Comparison of ENCODE assay signal across 23 cellular contexts in the genomic region with DNA sequence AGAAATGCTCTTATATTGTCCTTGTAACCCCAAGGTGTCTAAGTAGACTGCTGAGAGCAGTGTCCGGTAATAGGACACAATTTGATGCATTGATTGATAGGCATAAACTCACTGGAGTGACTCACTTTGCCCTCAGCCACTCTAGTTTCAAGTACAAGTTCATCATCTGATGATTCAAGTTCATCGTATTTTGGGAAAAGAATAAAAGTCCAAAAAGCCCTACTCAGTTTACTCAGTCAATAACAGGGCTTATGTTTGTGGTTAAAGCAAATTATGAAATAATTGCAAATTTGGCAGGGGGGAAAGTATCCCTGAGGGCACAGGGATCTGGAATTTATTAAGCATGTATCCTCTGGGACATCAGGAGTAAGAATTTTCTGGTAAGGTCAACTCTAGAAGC. TPM values are rescaled to one million over a fixed set of nuclear protein-coding genes. Genes with fewer than 3 reads are reported as not detected.
DNase-seq lines count a peak whose midpoint lies in the region; ATAC-seq and TF ChIP-seq lines count a peak whose summit lies in the region.
"Had no signal": no experiment of that assay in that cellular context is flagged by ENCODE, and none has a peak within 500 bp of the region (broad histone marks: within the 10 kb centered on the region; RNA-seq: fewer than 3 reads in every experiment).

No MANE protein-coding gene starts in this region.

- POLR2A ChIA-PET in activated CD4-positive, alpha-beta memory T cell treated with anti-CD3 and anti-CD28 coated beads for 36 hours (lab: Charles Lee): interaction anchor here (1.0 to 1.7 kb wide), 2 partner anchors 34 kb away, joined by 3 to 4 read pairs; no protein-coding TSS in a partner anchor
- POLR2A ChIA-PET in activated CD4-positive, alpha-beta memory T cell treated with anti-CD3 and anti-CD28 coated beads, Interleukin-2, amount 10 ng/mL, durations not matched to agents 7 days and 5 days (lab: Charles Lee): no interaction called here
- POLR2A ChIA-PET in activated CD8-positive, alpha-beta T cell treated with anti-CD3 and anti-CD28 coated beads for 36 hours (lab: Charles Lee): interaction anchor here (1.2 to 2.3 kb wide), 2 partner anchors 7 to 42 kb away, joined by 4 to 6 read pairs; a partner anchor contains a TSS

- H3K36me3 Mint-ChIP-seq in activated CD4-positive, alpha-beta memory T cell treated with anti-CD3 and anti-CD28 coated beads for 36 hours: no peaks in the 10 kb centered on the region
- peaks cover 2% of the 10 kb centered on the region for H3K36me3 Mint-ChIP-seq in activated CD4-positive, alpha-beta memory T cell treated with anti-CD3 and anti-CD28 coated beads, Interleukin-2, amount 10 ng/mL, durations not matched to agents 7 days and 5 days (ENCODE audit: low read depth)
- H3K36me3 Mint-ChIP-seq in activated CD8-positive, alpha-beta T cell treated with anti-CD3 and anti-CD28 coated beads for 36 hours (ENCODE audit: low read depth): no peaks in the 10 kb centered on the region
- H3K36me3 Mint-ChIP-seq: neural progenitor cell; stimulated activated memory B cell treated with anti-CD40 and anti-IgM and Interleukin-4, amounts not matched to agents 10 μg/mL and 1 μg/mL and 100 μg/mL, for 72 hours had no signal

- in situ Hi-C loops in GM23248 (cut with MboI): no loop called here

- TF ChIP-seq CTCF in activated CD8-positive, alpha-beta T cell treated with anti-CD3 and anti-CD28 coated beads for 36 hours (IDR thresholded peaks at IDR 0.05): no peak
- TF ChIP-seq CTCF in Peyer's patch (IDR thresholded peaks at IDR 0.05): no peak

- intact Hi-C loops in activated CD4-positive, alpha-beta memory T cell treated with anti-CD3 and anti-CD28 coated beads for 36 hours (cut with micrococcal nuclease): loop anchor here (10.0 kb wide), 1 partner anchor 566 kb away; a partner anchor contains a TSS
- intact Hi-C loops in activated CD8-positive, alpha-beta T cell treated with anti-CD3 and anti-CD28 coated beads for 36 hours (cut with micrococcal nuclease): no loop called here

- H3K4me3 ChIP-seq in GM23248 (no peak overlapping the region), Peyer's patch (no peak overlapping the region)
- H3K4me3 ChIP-seq: neural progenitor cell had no signal

- CTCF ChIA-PET in activated CD4-positive, alpha-beta memory T cell treated with anti-CD3 and anti-CD28 coated beads for 36 hours (lab: Charles Lee): interaction anchor here (1.0 kb wide), 1 partner anchor 34 kb away, joined by 3 read pairs; no protein-coding TSS in a partner anchor
- CTCF ChIA-PET in activated CD4-positive, alpha-beta memory T cell treated with anti-CD3 and anti-CD28 coated beads, Interleukin-2, amount 10 ng/mL, durations not matched to agents 7 days and 5 days (lab: Charles Lee): no interaction called here
- CTCF ChIA-PET in activated CD8-positive, alpha-beta T cell treated with anti-CD3 and anti-CD28 coated beads for 36 hours (lab: Charles Lee): no interaction called here

- H3K36me3 ChIP-seq in GM23248 (ENCODE audit: low read depth) (no peaks in the 10 kb centered on the region), Peyer's patch (no peaks in the 10 kb centered on the region)
- H3K36me3 ChIP-seq: neural progenitor cell had no signal

- 0% methylated on average over 2 of the region's 2 CpGs for WGBS in GM23248 (ENCODE audit: low coverage in 1 of 2, low lambda C conversion rate in 2 of 2, missing lambda C conversion rate in 2 of 2), 2 experiments

- no peaks in the 10 kb centered on the region for H3K9me3 Mint-ChIP-seq in activated CD4-positive, alpha-beta memory T cell treated with anti-CD3 and anti-CD28 coated beads for 36 hours
- H3K9me3 Mint-ChIP-seq in activated CD4-positive, alpha-beta memory T cell treated with anti-CD3 and anti-CD28 coated beads, Interleukin-2, amount 10 ng/mL, durations not matched to agents 7 days and 5 days: no peaks in the 10 kb centered on the region
- no peaks in the 10 kb centered on the region for H3K9me3 Mint-ChIP-seq in activated CD8-positive, alpha-beta T cell treated with anti-CD3 and anti-CD28 coated beads for 36 hours
- H3K9me3 Mint-ChIP-seq: activated B cell treated with CpG ODN at 0.5 μM for 24 hours; neural progenitor cell; stimulated activated memory B cell treated with anti-CD40 and anti-IgM and Interleukin-4, amounts not matched to agents 10 μg/mL and 1 μg/mL and 100 μg/mL, for 72 hours had no signal

- no peak for DNase-seq in activated CD4-positive, alpha-beta memory T cell treated with anti-CD3 and anti-CD28 coated beads for 36 hours
- DNase-seq in activated CD4-positive, alpha-beta memory T cell treated with anti-CD3 and anti-CD28 coated beads, Interleukin-2, amount 10 ng/mL, durations not matched to agents 7 days and 5 days: no peak
- DNase-seq in GM23248: peak; percentile 49
- peak; percentile 37 for DNase-seq in activated CD8-positive, alpha-beta T cell treated with anti-CD3 and anti-CD28 coated beads for 36 hours
- DNase-seq in fibroblast of peridontal ligament (ENCODE audit: extremely low read depth): peak; percentile 67
- DNase-seq in Peyer's patch: no peak
- no peak for DNase-seq in NCI-H524 (lab: John Stamatoyannopoulos, UW)
- DNase-seq: activated B cell treated with CpG ODN at 0.5 μM for 24 hours; activated CD8-positive, alpha-beta memory T cell treated with anti-CD3 and anti-CD28 coated beads, Interleukin-2, amount 50 U/mL, for 48 hours; central memory CD4-positive, alpha-beta T cell; DMS 273 treated with DMSO at 0.1 percent for 48 hours; effector CD4-positive, alpha-beta T cell; mesendoderm; NCI-H1092 treated with DMSO at 0.1 percent for 48 hours; NCI-H2081 treated with DMSO at 0.1 percent for 48 hours; NCI-H524 treated with DMSO at 0.1 percent for 48 hours; SIG-M5; T-helper 2 cell had no signal

- H3K4me2 ChIP-seq in GM23248 (ENCODE audit: unreplicated experiment): no peak overlapping the region
- H3K4me2 ChIP-seq: KMS-11, neural progenitor cell had no signal

- no peak overlapping the region for H2AFZ ChIP-seq in GM23248
- H2AFZ ChIP-seq: neural progenitor cell had no signal

- no peak overlapping the region for H3K4me3 Mint-ChIP-seq in activated CD4-positive, alpha-beta memory T cell treated with anti-CD3 and anti-CD28 coated beads for 36 hours
- no peak overlapping the region for H3K4me3 Mint-ChIP-seq in activated CD4-positive, alpha-beta memory T cell treated with anti-CD3 and anti-CD28 coated beads, Interleukin-2, amount 10 ng/mL, durations not matched to agents 7 days and 5 days
- no peak overlapping the region for H3K4me3 Mint-ChIP-seq in activated CD8-positive, alpha-beta T cell treated with anti-CD3 and anti-CD28 coated beads for 36 hours
- H3K4me3 Mint-ChIP-seq: activated B cell treated with CpG ODN at 0.5 μM for 24 hours; stimulated activated memory B cell treated with anti-CD40 and anti-IgM and Interleukin-4, amounts not matched to agents 10 μg/mL and 1 μg/mL and 100 μg/mL, for 72 hours had no signal

- no peak for TF ChIP-seq POLR2A in Peyer's patch (IDR thresholded peaks at IDR 0.05)

- peaks cover 17% of the 10 kb centered on the region for H3F3A ChIP-seq in GM23248 (ENCODE audit: insufficient read depth)

- no peaks in the 10 kb centered on the region for H3K9me2 ChIP-seq in GM23248 (ENCODE audit: insufficient read depth)

- no peaks in the 10 kb centered on the region for H3K79me2 ChIP-seq in GM23248 (ENCODE audit: insufficient read depth)

- no peak overlapping the region for H3K27ac ChIP-seq in GM23248
- no peak overlapping the region for H3K27ac ChIP-seq in Peyer's patch
- H3K27ac ChIP-seq: C4-2B, KMS-11, neural progenitor cell had no signal

- no peaks in the 10 kb centered on the region for H4K20me1 ChIP-seq in GM23248 (ENCODE audit: insufficient read depth)

- H3K9me3 ChIP-seq in GM23248 (ENCODE audit: low read depth) (no peaks in the 10 kb centered on the region), Peyer's patch (no peaks in the 10 kb centered on the region)

- peaks cover 51% of the 10 kb centered on the region for H3K4me1 Mint-ChIP-seq in activated CD4-positive, alpha-beta memory T cell treated with anti-CD3 and anti-CD28 coated beads for 36 hours (ENCODE audit: low read depth)
- H3K4me1 Mint-ChIP-seq in activated CD4-positive, alpha-beta memory T cell treated with anti-CD3 and anti-CD28 coated beads, Interleukin-2, amount 10 ng/mL, durations not matched to agents 7 days and 5 days: peaks cover 27% of the 10 kb centered on the region
- H3K4me1 Mint-ChIP-seq in activated CD8-positive, alpha-beta T cell treated with anti-CD3 and anti-CD28 coated beads for 36 hours (ENCODE audit: low read depth): peaks cover 37% of the 10 kb centered on the region

- ATAC-seq in activated CD8-positive, alpha-beta T cell treated with anti-CD3 and anti-CD28 coated beads for 36 hours: peak; percentile 37
- ATAC-seq in HG02623 (IDR thresholded peaks at IDR 0.05; ENCODE audit: unreplicated experiment): no peak

- peaks cover 35% of the 10 kb centered on the region for H3K27me3 Mint-ChIP-seq in activated CD4-positive, alpha-beta memory T cell treated with anti-CD3 and anti-CD28 coated beads for 36 hours
- peaks cover 49% of the 10 kb centered on the region for H3K27me3 Mint-ChIP-seq in activated CD4-positive, alpha-beta memory T cell treated with anti-CD3 and anti-CD28 coated beads, Interleukin-2, amount 10 ng/mL, durations not matched to agents 7 days and 5 days
- peaks cover 39% of the 10 kb centered on the region for H3K27me3 Mint-ChIP-seq in activated CD8-positive, alpha-beta T cell treated with anti-CD3 and anti-CD28 coated beads for 36 hours

- H3K4me1 ChIP-seq in GM23248 (ENCODE audit: insufficient read depth) (peaks cover 9% of the 10 kb centered on the region), Peyer's patch (peaks cover 0 to 16% (median 2%) of the 10 kb centered on the region in 4 donors)

- peak overlapping the region; percentile 50 for H3K27ac Mint-ChIP-seq in activated CD4-positive, alpha-beta memory T cell treated with anti-CD3 and anti-CD28 coated beads for 36 hours
- H3K27ac Mint-ChIP-seq in activated CD4-positive, alpha-beta memory T cell treated with anti-CD3 and anti-CD28 coated beads, Interleukin-2, amount 10 ng/mL, durations not matched to agents 7 days and 5 days: no peak overlapping the region
- H3K27ac Mint-ChIP-seq in activated CD8-positive, alpha-beta T cell treated with anti-CD3 and anti-CD28 coated beads for 36 hours: peak overlapping the region; percentile 9
- H3K27ac Mint-ChIP-seq: activated B cell treated with CpG ODN at 0.5 μM for 24 hours; neural progenitor cell; stimulated activated memory B cell treated with anti-CD40 and anti-IgM and Interleukin-4, amounts not matched to agents 10 μg/mL and 1 μg/mL and 100 μg/mL, for 72 hours had no signal

- no peak overlapping the region for H3K9ac ChIP-seq in GM23248
- H3K9ac ChIP-seq: KMS-11, neural progenitor cell had no signal

- H3K27me3 ChIP-seq in GM23248 (replicated peaks; ENCODE audit: insufficient read depth): peaks cover 42% of the 10 kb centered on the region
- H3K27me3 ChIP-seq in Peyer's patch: no peaks in the 10 kb centered on the region

RNA-seq across cellular contexts. Expression of a gene that starts 7.6 kb away (rescaled TPM):
- 10 to 100 TPM; 49.7 to 51.5 TPM for total RNA-seq in activated CD4-positive, alpha-beta memory T cell treated with anti-CD3 and anti-CD28 coated beads for 36 hours
- total RNA-seq in activated CD4-positive, alpha-beta memory T cell treated with anti-CD3 and anti-CD28 coated beads, Interleukin-2, amount 10 ng/mL, durations not matched to agents 7 days and 5 days: 10 to 100 TPM; 21.6 to 21.8 TPM
- 0.86 and 4.9 TPM in 2 replicates for total RNA-seq in GM23248 (2014; rRNA removed; shearing (Covaris generic))
- polyA plus RNA-seq in GM23248 (2016; fragmentation: Nextera tagmentation; extraction: Ambion mirVana): 1.5 and 1.7 TPM in 2 replicates
- 10 to 100 TPM; 35.4 to 41.3 TPM for total RNA-seq in activated CD8-positive, alpha-beta T cell treated with anti-CD3 and anti-CD28 coated beads for 36 hours
- total RNA-seq in Peyer's patch: 10 to 100 TPM in 3 of 4 donors, 1 to 10 TPM in 1; 10.0 to 38.0 (median 17.2) TPM

Comparison
In these comparisons a context has a peak if more than half of its experiments do, and no peak if none do; other contexts are left out.
1. DNase-seq: peak in GM23248 (single experiment), activated CD8-positive, alpha-beta T cell treated with anti-CD3 and anti-CD28 coated beads for 36 hours (single experiment) and fibroblast of peridontal ligament (single experiment); none in activated CD4-positive, alpha-beta memory T cell treated with anti-CD3 and anti-CD28 coated beads for 36 hours (single experiment), activated CD4-positive, alpha-beta memory T cell treated with anti-CD3 and anti-CD28 coated beads, Interleukin-2, amount 10 ng/mL, durations not matched to agents 7 days and 5 days (single experiment), Peyer's patch (0 of 3) and NCI-H524 (0 of 2).